ENCODE assay signal across 8 cellular contexts in the genomic region with DNA sequence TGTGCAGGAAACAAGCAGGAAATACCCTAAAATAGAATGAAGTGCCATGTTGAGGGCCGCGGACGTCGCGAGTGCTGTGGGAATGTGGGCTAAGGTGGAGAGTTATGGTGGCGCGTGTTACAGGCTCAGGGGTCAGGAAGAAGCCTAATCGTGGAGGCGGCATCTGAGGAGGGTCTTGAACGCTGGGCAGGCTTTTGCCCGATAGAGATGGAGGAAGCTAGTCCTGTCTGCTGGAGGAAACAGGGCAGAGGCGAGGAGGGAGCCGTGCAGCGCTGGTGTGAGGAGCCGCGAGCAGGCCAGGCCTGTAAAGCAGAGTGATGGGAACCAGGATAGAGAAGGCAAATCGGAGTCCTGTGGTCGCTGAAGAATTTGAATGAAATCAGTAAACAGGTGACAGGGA.
DNase-seq lines count a peak whose midpoint lies in the region; ATAC-seq and TF ChIP-seq lines count a peak whose summit lies in the region.
"Not testable (repeated sequence)": the region's sequence is repeated elsewhere in the genome, so short reads cannot be mapped to it uniquely, and the experiment has no call there.

No MANE protein-coding gene starts in this region.

- not testable (repeated sequence) for H3K4me2 ChIP-seq in PC-3 (ENCODE audit: low read length)

- CTCF ChIA-PET in PC-3 (lab: Charles Lee); activated CD4-positive, alpha-beta T cell treated with anti-CD3 and anti-CD28 coated beads for 36 hours (lab: Charles Lee); activated naive CD4-positive, alpha-beta T cell treated with anti-CD3 and anti-CD28 coated beads, Interleukin-2, amount 10 ng/mL, durations not matched to agents 7 days and 5 days (lab: Charles Lee): not testable (repeated sequence)

- POLR2A ChIA-PET in PC-3 (lab: Charles Lee; ENCODE audit: unreplicated experiment); activated CD4-positive, alpha-beta T cell treated with anti-CD3 and anti-CD28 coated beads for 36 hours (lab: Charles Lee): not testable (repeated sequence)

- not testable (repeated sequence) for H2AFZ ChIP-seq in ACC112 (ENCODE audit: low read length, unreplicated experiment); PC-3 (ENCODE audit: low read length)

- H3K27ac Mint-ChIP-seq in activated CD4-positive, alpha-beta T cell treated with anti-CD3 and anti-CD28 coated beads for 36 hours; activated naive CD4-positive, alpha-beta T cell treated with anti-CD3 and anti-CD28 coated beads, Interleukin-2, amount 10 ng/mL, durations not matched to agents 7 days and 5 days: not testable (repeated sequence)

- BruUV-seq in PC-3 (replicated peaks; lab: Mats Ljungman, UMichigan) = TSS peak; percentile 82

- H3K4me3 ChIP-seq in ACC112 (ENCODE audit: low read depth, low read length) (peak overlapping the region; percentile 62), LNCaP clone FGC (ENCODE audit: low read depth, low read length) (peak overlapping the region; percentile 56), spleen (peak overlapping the region in 2 of 8 donors; percentile 25 to 51)
- not testable (repeated sequence) for H3K4me3 ChIP-seq in PC-3 (ENCODE audit: low read length)

- intact Hi-C loops in PC-3 (cut with micrococcal nuclease); cardiac septum (cut with DNase I); spleen (cut with DNase I; ENCODE audit: low total_unique reads): not testable (repeated sequence)
- intact Hi-C loops in activated CD4-positive, alpha-beta T cell treated with anti-CD3 and anti-CD28 coated beads for 36 hours (cut with DNase I, micrococcal nuclease) = loop anchor here in 1 of 2 experiments (5.0 kb wide), 1 partner anchor 415 kb away; no protein-coding TSS in a partner anchor

- WGBS in spleen, 5 donors = 56 to 63% (median 62%) methylated on average over 18 of the region's 18 CpGs

- H3K36me3 Mint-ChIP-seq in activated CD4-positive, alpha-beta T cell treated with anti-CD3 and anti-CD28 coated beads for 36 hours (ENCODE audit: low read depth); activated naive CD4-positive, alpha-beta T cell treated with anti-CD3 and anti-CD28 coated beads, Interleukin-2, amount 10 ng/mL, durations not matched to agents 7 days and 5 days: not testable (repeated sequence)

- H3K9me3 Mint-ChIP-seq in activated CD4-positive, alpha-beta T cell treated with anti-CD3 and anti-CD28 coated beads for 36 hours (ENCODE audit: low read depth) = peaks cover 18% of the 10 kb centered on the region
- H3K9me3 Mint-ChIP-seq in activated naive CD4-positive, alpha-beta T cell treated with anti-CD3 and anti-CD28 coated beads, Interleukin-2, amount 10 ng/mL, durations not matched to agents 7 days and 5 days = not testable (repeated sequence)

- not testable (repeated sequence) for H3K79me2 ChIP-seq in ACC112 (ENCODE audit: control insufficient read depth, insufficient read depth, low read length, unreplicated experiment); PC-3 (ENCODE audit: low read length)

- H3K4me1 ChIP-seq in ACC112 (ENCODE audit: control insufficient read depth, insufficient read depth, low read length, unreplicated experiment); PC-3 (ENCODE audit: insufficient read depth, low read length); spleen: not testable (repeated sequence)

- not testable (repeated sequence) for TF ChIP-seq POLR2A in spleen (IDR thresholded peaks at IDR 0.05)

- H3K27me3 ChIP-seq in ACC112 (ENCODE audit: insufficient read depth, low read length); PC-3 (ENCODE audit: low read length); spleen (replicated peaks in 1 of 7): not testable (repeated sequence)

- not testable (repeated sequence) for H3K9ac ChIP-seq in PC-3 (ENCODE audit: low read length)

- not testable (repeated sequence) for H3K27ac ChIP-seq in ACC112 (ENCODE audit: low read depth, low read length); PC-3 (ENCODE audit: low read length)
- peak overlapping the region in 1 of 8 donors; percentile 81 for H3K27ac ChIP-seq in spleen

- not testable (repeated sequence) for DNase-seq in LNCaP clone FGC (ENCODE audit: low read depth); PC-3
- peak; percentile 4 for DNase-seq in activated CD4-positive, alpha-beta T cell treated with anti-CD3 and anti-CD28 coated beads for 36 hours
- peak; percentile 23 for DNase-seq in activated naive CD4-positive, alpha-beta T cell treated with anti-CD3 and anti-CD28 coated beads, Interleukin-2, amount 10 ng/mL, durations not matched to agents 7 days and 5 days
- DNase-seq in cardiac septum (ENCODE audit: low spot score) (peak; percentile 83), mesenteric fat pad (ENCODE audit: low spot score) (peak; percentile 95), spleen (peak; percentile 81)

- not testable (repeated sequence) for H3K4me1 Mint-ChIP-seq in activated CD4-positive, alpha-beta T cell treated with anti-CD3 and anti-CD28 coated beads for 36 hours; activated naive CD4-positive, alpha-beta T cell treated with anti-CD3 and anti-CD28 coated beads, Interleukin-2, amount 10 ng/mL, durations not matched to agents 7 days and 5 days

- not testable (repeated sequence) for H3F3A ChIP-seq in PC-3 (ENCODE audit: low read length, unreplicated experiment)

- H4K20me1 ChIP-seq in PC-3 (ENCODE audit: low read length) = not testable (repeated sequence)

- not testable (repeated sequence) for H3K9me2 ChIP-seq in PC-3 (replicated peaks; ENCODE audit: low read length)

- not testable (repeated sequence) for ATAC-seq in PC-3; activated CD4-positive, alpha-beta T cell treated with anti-CD3 and anti-CD28 coated beads for 36 hours

- H3K9me3 ChIP-seq in PC-3 (ENCODE audit: low read length) = not testable (repeated sequence)
- H3K9me3 ChIP-seq in spleen = peaks cover 0 to 47% (median 28%) of the 10 kb centered on the region in 8 donors

- not testable (repeated sequence) for H3K27me3 Mint-ChIP-seq in activated CD4-positive, alpha-beta T cell treated with anti-CD3 and anti-CD28 coated beads for 36 hours; activated naive CD4-positive, alpha-beta T cell treated with anti-CD3 and anti-CD28 coated beads, Interleukin-2, amount 10 ng/mL, durations not matched to agents 7 days and 5 days

- H3K4me3 Mint-ChIP-seq in activated CD4-positive, alpha-beta T cell treated with anti-CD3 and anti-CD28 coated beads for 36 hours; activated naive CD4-positive, alpha-beta T cell treated with anti-CD3 and anti-CD28 coated beads, Interleukin-2, amount 10 ng/mL, durations not matched to agents 7 days and 5 days: not testable (repeated sequence)

- not testable (repeated sequence) for TF ChIP-seq CTCF in LNCaP clone FGC (IDR thresholded peaks at IDR 0.05; ENCODE audit: control insufficient read depth, extremely low read depth, insufficient read depth); PC-3 (conservative IDR thresholded peaks at IDR 0.05; ENCODE audit: low read depth, low read length); spleen (IDR thresholded peaks at IDR 0.05 in 8 of 11, conservative IDR thresholded peaks at IDR 0.05 in 3 of 11)

- not testable (repeated sequence) for H3K36me3 ChIP-seq in ACC112 (ENCODE audit: insufficient read depth, low read length); PC-3 (ENCODE audit: low read depth, low read length); spleen
